In the genomic region with DNA sequence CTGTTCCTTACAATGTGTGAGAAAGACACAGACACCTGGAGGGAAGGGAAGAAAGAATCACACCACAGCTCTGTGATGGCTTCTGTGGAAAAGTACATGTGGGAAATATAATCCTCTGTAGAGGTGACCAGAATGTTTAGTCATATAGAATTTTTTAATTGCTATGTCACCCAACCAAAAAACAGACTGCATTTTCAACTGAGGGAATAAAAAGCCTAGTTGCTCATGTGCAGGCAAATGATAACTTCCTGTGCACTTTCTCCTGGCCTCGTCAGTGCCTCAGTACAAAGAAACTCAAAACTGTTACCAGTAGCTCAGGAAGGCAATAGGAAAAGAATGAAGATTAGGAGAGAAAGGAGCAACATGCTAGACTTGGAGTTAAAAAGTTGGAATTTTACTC, we compare ENCODE assay signal across 28 cellular contexts.
"Had no signal": no experiment of that assay in that cellular context is flagged by ENCODE, and none has a peak within 500 bp of the region (broad histone marks: within the 10 kb centered on the region; RNA-seq: fewer than 3 reads in every experiment).

No MANE protein-coding gene starts in this region.

- ATAC-seq: gastrocnemius medialis; left colon; sciatic nerve; stimulated activated naive CD8-positive, alpha-beta T cell treated with anti-CD3 and anti-CD28 coated beads, Interleukin-15, Interleukin-2, amounts not matched to agents 100 U/mL and 50 U/mL, for 24 hours; T-helper 17 cell had no signal

- H3K4me3 ChIP-seq: esophagus squamous epithelium, gastrocnemius medialis, ovary, prostate gland, skin epidermis, testis had no signal

- DNase-seq: activated CD4-positive, alpha-beta memory T cell treated with anti-CD3 and anti-CD28 coated beads for 36 hours; activated CD4-positive, alpha-beta T cell treated with anti-CD3 and anti-CD28 coated beads, Interleukin-2, amount 10 ng/mL, durations not matched to agents 24 days and 14 days; activated CD4-positive, CD25-positive, alpha-beta regulatory T cell treated with anti-CD3 and anti-CD28 coated beads, Interleukin-2, amount 50 U/mL, for 72 hours; activated CD8-positive, alpha-beta memory T cell treated with anti-CD3 and anti-CD28 coated beads, Interleukin-2, amount 50 U/mL, for 4 hours; activated effector memory CD4-positive, alpha-beta T cell treated with anti-CD3 and anti-CD28 coated beads, Interleukin-2, amount 50 U/mL, for 16 hours; activated naive CD4-positive, alpha-beta T cell treated with anti-CD3 and anti-CD28 coated beads, Interleukin-2, amount 10 ng/mL, durations not matched to agents 7 days and 5 days; activated T-cell treated with anti-CD3 and anti-CD28 coated beads, Interleukin-2, amount 50 U/mL, for 1 hour; amniotic stem cell; esophagus squamous epithelium; gastrocnemius medialis; hypothalamus; immature natural killer cell; kidney; left colon; naive B cell; nephron progenitor cell; ovary; retina; stimulated activated CD4-positive, alpha-beta T cell treated with anti-CD3 and anti-CD28 coated beads, Interleukin-12 subunit alpha, Interleukin-12 subunit beta, amount 100 ng/mL, for 4 hours; stimulated activated CD4-positive, alpha-beta T cell treated with anti-CD3 and anti-CD28 coated beads, Interleukin-4, amount 100 ng/mL, for 1 hour; stimulated activated naive CD8-positive, alpha-beta T cell treated with anti-CD3 and anti-CD28 coated beads, Interleukin-15, Interleukin-2, amounts not matched to agents 100 U/mL and 50 U/mL, for 24 hours; T-helper 17 cell; T1000; testis; trophoblast cell had no signal
